ENCODE assay signal across 1 cellular context in genomic region chr20:17593902-17594301, GRCh38.
TF ChIP-seq lines count a peak whose summit lies in the region.

No MANE protein-coding gene starts in this region.

TF ChIP-seq in IMR-90, 13 proteins besides CTCF, POLR2A, EP300 and RAD21 (continued from another document):
- TF ChIP-seq MXI1 (IDR thresholded peaks at IDR 0.05; ENCODE audit: borderline replicate concordance, low read depth, low read length): no peak
- TF ChIP-seq RFX5 (IDR thresholded peaks at IDR 0.05; ENCODE audit: low read depth, low read length): no peak
- TF ChIP-seq ELK1 (IDR thresholded peaks at IDR 0.05; ENCODE audit: borderline replicate concordance, low read depth, low read length): no peak
- no peak for TF ChIP-seq FOS (IDR thresholded peaks at IDR 0.05; ENCODE audit: low read depth, low read length)
- TF ChIP-seq CHD1 (IDR thresholded peaks at IDR 0.05; ENCODE audit: low read depth, low read length): no peak
- no peak for TF ChIP-seq USF2 (IDR thresholded peaks at IDR 0.05; ENCODE audit: low read depth, low read length)
- no peak for TF ChIP-seq SMC3 (IDR thresholded peaks at IDR 0.05; ENCODE audit: low read depth, low read length)
- TF ChIP-seq CEBPB (IDR thresholded peaks at IDR 0.05; ENCODE audit: low read depth, low read length): no peak
- TF ChIP-seq MAZ (IDR thresholded peaks at IDR 0.05; ENCODE audit: borderline replicate concordance, low read depth, low read length): no peak
TF ChIP-seq in IMR-90: peak in this region for 0.
